ENCODE assay signal across 7 cellular contexts in the genomic region with DNA sequence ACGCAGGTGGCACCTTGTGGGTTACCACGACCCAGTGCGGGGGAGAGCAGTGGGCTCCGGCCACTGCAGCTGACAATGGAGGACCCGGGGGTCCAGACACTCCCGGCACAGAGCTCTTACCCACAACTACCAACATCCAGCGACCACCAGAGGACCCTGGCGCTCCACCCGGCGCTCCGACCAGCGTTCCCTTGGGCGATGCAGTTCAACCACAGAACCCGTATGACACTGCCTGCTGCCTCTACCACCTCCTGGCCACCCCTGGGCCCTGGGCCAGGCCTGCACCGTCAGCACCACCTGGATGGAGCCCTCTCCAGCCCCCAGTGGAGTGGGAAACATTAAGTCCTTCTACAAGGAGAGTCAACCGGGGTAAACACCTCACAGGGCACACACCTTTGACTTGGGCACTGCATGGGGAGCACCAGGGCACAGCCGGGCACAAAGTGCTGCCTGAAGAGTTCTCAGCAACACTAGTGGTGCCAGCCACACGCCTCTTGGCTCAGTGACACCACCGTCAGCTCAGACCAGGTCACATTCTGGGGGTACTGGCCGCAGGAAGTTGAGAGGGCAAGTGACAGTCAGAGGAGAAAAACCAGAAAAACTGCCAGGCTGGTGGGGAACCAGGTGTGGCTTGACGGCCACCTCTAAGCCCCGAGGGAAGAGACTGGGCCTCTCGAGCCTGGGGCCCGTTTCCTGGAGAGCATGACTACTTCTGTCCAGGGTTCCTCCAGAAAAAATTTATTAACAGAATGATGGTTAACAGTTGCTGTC. TPM values are rescaled to one million over a fixed set of nuclear protein-coding genes. Genes with fewer than 3 reads are reported as not detected.
DNase-seq lines count a peak whose midpoint lies in the region; ATAC-seq and TF ChIP-seq lines count a peak whose summit lies in the region.

No MANE protein-coding gene starts in this region.

- H3K27ac ChIP-seq in skeletal muscle tissue (ENCODE audit: low read depth, low read length) = peak overlapping the region; percentile 84

- DNase-seq in GM19238 (ENCODE audit: insufficient read length, low spot score) (peak; percentile 55), left cardiac atrium (peak; percentile 29), GM10248 (ENCODE audit: extremely low spot score) (no peak)
- peak; percentile 40 for DNase-seq in activated CD4-positive, alpha-beta memory T cell treated with anti-CD3 and anti-CD28 coated beads for 36 hours

- CTCF ChIA-PET in activated CD4-positive, alpha-beta memory T cell treated with anti-CD3 and anti-CD28 coated beads for 36 hours (lab: Charles Lee) = interaction anchor here (4.3 to 5.5 kb wide), 2 partner anchors 22 to 79 kb away, joined by 14 to 43 read pairs; no protein-coding TSS in a partner anchor
- CTCF ChIA-PET in GM10248 (lab: Yijun Ruan, JAX) = interaction anchor here (0.9 to 1.7 kb wide), 3 partner anchors 22 to 115 kb away, joined by 3 to 7 read pairs (median 5); no protein-coding TSS in a partner anchor

- peaks cover 0 to 6% (median 6%) of the 10 kb centered on the region in 3 donors for H3K36me3 ChIP-seq in skeletal muscle tissue (ENCODE audit: control insufficient read depth in 3 of 3, insufficient read depth in 3 of 3, low read length in 3 of 3)

- peaks cover 17% of the 10 kb centered on the region for H3K36me3 Mint-ChIP-seq in activated CD4-positive, alpha-beta memory T cell treated with anti-CD3 and anti-CD28 coated beads for 36 hours

- no peak for TF ChIP-seq CTCF in GM10248 (IDR thresholded peaks at IDR 0.05; ENCODE audit: control extremely low read depth, extremely low read depth, low read depth, missing control alignments)

- H3K4me1 ChIP-seq in skeletal muscle tissue (ENCODE audit: control insufficient read depth in 3 of 3, insufficient read depth in 3 of 3, low read length in 3 of 3) = peaks cover 77 to 79% (median 78%) of the 10 kb centered on the region in 3 donors

- H3K4me3 Mint-ChIP-seq in activated CD4-positive, alpha-beta memory T cell treated with anti-CD3 and anti-CD28 coated beads for 36 hours = peak overlapping the region; percentile 87

- peak overlapping the region; percentile 30 to 93 (median 87) for H3K9ac ChIP-seq in skeletal muscle tissue (ENCODE audit: low read depth in 1 of 3, low read length in 3 of 3)

- H3K27me3 ChIP-seq in skeletal muscle tissue (ENCODE audit: control insufficient read depth in 3 of 3, insufficient read depth in 3 of 3, low read length in 3 of 3) = no peaks in the 10 kb centered on the region

- no peaks in the 10 kb centered on the region for H3K9me3 ChIP-seq in skeletal muscle tissue (ENCODE audit: control insufficient read depth in 3 of 3, low read length in 3 of 3)

- no peaks in the 10 kb centered on the region for H3K9me3 Mint-ChIP-seq in activated CD4-positive, alpha-beta memory T cell treated with anti-CD3 and anti-CD28 coated beads for 36 hours

- intact Hi-C loops in activated CD4-positive, alpha-beta memory T cell treated with anti-CD3 and anti-CD28 coated beads for 36 hours (cut with micrococcal nuclease) = loop anchor here (1.0 kb wide), 1 partner anchor 22 kb away; no protein-coding TSS in a partner anchor
- intact Hi-C loops in left cardiac atrium (cut with DNase I) = loop anchor here (5.0 to 10.0 kb wide), 2 partner anchors 79 to 81 kb away; no protein-coding TSS in a partner anchor

- no peak for ATAC-seq in left cardiac atrium
- ATAC-seq in HG03095 (IDR thresholded peaks at IDR 0.05; ENCODE audit: unreplicated experiment) = no peak
- no peak for ATAC-seq in HG02623 (IDR thresholded peaks at IDR 0.05; ENCODE audit: unreplicated experiment)

- H3K4me3 ChIP-seq in skeletal muscle tissue (ENCODE audit: low read length in 3 of 3) = peak overlapping the region; percentile 80 to 81 (median 81)

- POLR2A ChIA-PET in activated CD4-positive, alpha-beta memory T cell treated with anti-CD3 and anti-CD28 coated beads for 36 hours (lab: Charles Lee) = interaction anchor here (0.9 kb wide), 1 partner anchor 44 kb away, joined by 5 read pairs; no protein-coding TSS in a partner anchor
- POLR2A ChIA-PET in GM10248 (lab: Yijun Ruan, JAX) = interaction anchor here (0.7 kb wide), 1 partner anchor 462 kb away, joined by 3 read pairs; no protein-coding TSS in a partner anchor

- H3K27ac Mint-ChIP-seq in activated CD4-positive, alpha-beta memory T cell treated with anti-CD3 and anti-CD28 coated beads for 36 hours = peak overlapping the region; percentile 92

- no peaks in the 10 kb centered on the region for H3K27me3 Mint-ChIP-seq in activated CD4-positive, alpha-beta memory T cell treated with anti-CD3 and anti-CD28 coated beads for 36 hours

- H3K4me1 Mint-ChIP-seq in activated CD4-positive, alpha-beta memory T cell treated with anti-CD3 and anti-CD28 coated beads for 36 hours (ENCODE audit: low read depth) = peaks cover 57% of the 10 kb centered on the region

RNA-seq across cellular contexts. Expression of a gene that starts 2.6 kb away (rescaled TPM):
- 100 to 1,000 TPM; 154 to 162 TPM for total RNA-seq in activated CD4-positive, alpha-beta memory T cell treated with anti-CD3 and anti-CD28 coated beads for 36 hours
- total RNA-seq in left cardiac atrium = 100 to 1,000 TPM; 121 to 128 TPM
- total RNA-seq in skeletal muscle tissue = 109 TPM

RNA-seq across cellular contexts. Expression of a gene that starts 43.4 kb away (rescaled TPM):
- 10 to 100 TPM; 47.3 to 50.3 TPM for total RNA-seq in activated CD4-positive, alpha-beta memory T cell treated with anti-CD3 and anti-CD28 coated beads for 36 hours
- 10 to 100 TPM; 41.9 to 59.3 TPM for total RNA-seq in left cardiac atrium
- 24.5 TPM for total RNA-seq in skeletal muscle tissue
